In genomic region chr15:29083858-29084257, GRCh38 we compare ENCODE assay signal across 10 cellular contexts.
"Had no signal": no experiment of that assay in that cellular context is flagged by ENCODE, and none has a peak within 500 bp of the region (broad histone marks: within the 10 kb centered on the region; RNA-seq: fewer than 3 reads in every experiment).

No MANE protein-coding gene starts in this region.

- H3K36me3 ChIP-seq: HAP-1 had no signal

- H3K4me3 ChIP-seq: GM23248, HAP-1 had no signal

- H3K9me3 ChIP-seq: HAP-1 had no signal

- H3K4me2 ChIP-seq: KMS-11 had no signal

- ATAC-seq: HCT116 had no signal

- DNase-seq: GM23248, GOT3, H7, HFFc6, IMR-90, KBM-7 had no signal

- H3K9ac ChIP-seq: GM23248, KMS-11 had no signal

- H2AFZ ChIP-seq: GM23248 had no signal

- H3K27ac ChIP-seq: GM23248, HL-60, KMS-11 had no signal
